Comparison of ENCODE assay signal across 8 cellular contexts in genomic region chr2:126886201-126886905, GRCh38. TPM values are rescaled to one million over a fixed set of nuclear protein-coding genes. Genes with fewer than 3 reads are reported as not detected.
DNase-seq lines count a peak whose midpoint lies in the region; ATAC-seq, FAIRE-seq and TF ChIP-seq lines count a peak whose summit lies in the region.

No MANE protein-coding gene starts in this region.

- peak overlapping the region; percentile 91 for H3K18ac ChIP-seq in neuronal stem cell (ENCODE audit: low read length)

- H2BK120ac ChIP-seq in neuronal stem cell (ENCODE audit: low read depth, low read length) = no peak overlapping the region

- ATAC-seq in CD8-positive, alpha-beta T cell = peak; percentile 59
- ATAC-seq in GM19468 (IDR thresholded peaks at IDR 0.05; ENCODE audit: extremely low read depth, unreplicated experiment) (peak; percentile 57), upper lobe of right lung (peak; percentile 89), GM18517 (IDR thresholded peaks at IDR 0.05; ENCODE audit: unreplicated experiment) (no peak)

- no peaks in the 10 kb centered on the region for H3K79me1 ChIP-seq in neuronal stem cell (ENCODE audit: low read depth, low read length)

- no peaks in the 10 kb centered on the region for H3K9me3 Mint-ChIP-seq in CD8-positive, alpha-beta T cell

- H3K4me1 Mint-ChIP-seq in CD8-positive, alpha-beta T cell (ENCODE audit: low read depth) = peaks cover 4% of the 10 kb centered on the region

- H3K27me3 ChIP-seq in CD8-positive, alpha-beta T cell (ENCODE audit: insufficient read depth, low read length) = peaks cover 5% of the 10 kb centered on the region
- H3K27me3 ChIP-seq in HUES6 (ENCODE audit: control insufficient read depth, insufficient read depth, low read length) (peaks cover 7% of the 10 kb centered on the region; the same call in 1 of the 2 replicates), neuronal stem cell (ENCODE audit: control insufficient read depth in 3 of 3, insufficient read depth in 3 of 3, low read depth in 1 of 3, low read length in 3 of 3) (no peaks in the 10 kb centered on the region), upper lobe of right lung (no peaks in the 10 kb centered on the region)

- CTCF ChIA-PET in CD8-positive, alpha-beta T cell (lab: Charles Lee) = interaction anchor here (0.6 to 1.8 kb wide), 4 partner anchors 15 to 344 kb away, joined by 3 to 9 read pairs (median 4); no protein-coding TSS in a partner anchor

- H3K27me3 Mint-ChIP-seq in CD8-positive, alpha-beta T cell (ENCODE audit: low read depth) = peaks cover 21% of the 10 kb centered on the region

- H3K14ac ChIP-seq in neuronal stem cell (ENCODE audit: low read length) = no peak overlapping the region

- H3K9ac ChIP-seq in HUES6 (ENCODE audit: low read length) (peak overlapping the region; percentile 38), neuronal stem cell (ENCODE audit: low read depth, low read length, poor library complexity) (peak overlapping the region; percentile 76)

- TF ChIP-seq CTCF in CD8-positive, alpha-beta T cell (IDR thresholded peaks at IDR 0.05) = peak; percentile 25
- peak; percentile 59 for TF ChIP-seq CTCF in upper lobe of right lung (IDR thresholded peaks at IDR 0.05)

- no peak overlapping the region for H3K27ac Mint-ChIP-seq in CD8-positive, alpha-beta T cell

- peak in 5 of 7 experiments; percentile 5 to 54 (median 21) for DNase-seq in CD8-positive, alpha-beta T cell
- peak; percentile 5 for DNase-seq in activated T-cell treated with anti-CD3 and anti-CD28 coated beads for 1 hour (ENCODE audit: low read depth)
- peak; percentile 55 to 73 for DNase-seq in frontal cortex (ENCODE audit: low spot score in 2 of 2)
- DNase-seq in neuronal stem cell (ENCODE audit: low spot score) = peak; percentile 64
- DNase-seq in upper lobe of right lung = peak; percentile 81

- no peaks in the 10 kb centered on the region for H3K36me3 ChIP-seq in CD8-positive, alpha-beta T cell (ENCODE audit: insufficient read depth, low read length)
- H3K36me3 ChIP-seq in HUES6 (ENCODE audit: control insufficient read depth, insufficient read depth, low read length) (no peaks in the 10 kb centered on the region), neuronal stem cell (replicated peaks in 1 of 2; ENCODE audit: control insufficient read depth in 2 of 2, insufficient read depth in 2 of 2, low read length in 2 of 2) (no peaks in the 10 kb centered on the region), upper lobe of right lung (no peaks in the 10 kb centered on the region)

- peaks cover 6% of the 10 kb centered on the region for H3K4me1 ChIP-seq in CD8-positive, alpha-beta T cell (ENCODE audit: insufficient read depth, low read length)
- H3K4me1 ChIP-seq in HUES6 (ENCODE audit: control insufficient read depth, insufficient read depth, low read length) = peaks cover 18% of the 10 kb centered on the region
- H3K4me1 ChIP-seq in neuronal stem cell (ENCODE audit: control insufficient read depth in 2 of 2, insufficient read depth in 1 of 2, low read depth in 1 of 2, low read length in 2 of 2) = peaks cover 1 to 9% of the 10 kb centered on the region in 2 donors
- no peaks in the 10 kb centered on the region for H3K4me1 ChIP-seq in upper lobe of right lung

- intact Hi-C loops in CD8-positive, alpha-beta T cell (cut with DNase I, micrococcal nuclease) = loop anchor here in 1 of 2 experiments (5.0 kb wide), 1 partner anchor 86 kb away; no protein-coding TSS in a partner anchor
- intact Hi-C loops in upper lobe of right lung (cut with DNase I) = no loop called here

- H3K4ac ChIP-seq in neuronal stem cell (ENCODE audit: low read length) = no peak overlapping the region

- H3K4me3 Mint-ChIP-seq in CD8-positive, alpha-beta T cell = no peak overlapping the region

- peak overlapping the region; percentile 78 for H4K8ac ChIP-seq in neuronal stem cell (ENCODE audit: low read depth, low read length)

- H3K27ac ChIP-seq in CD8-positive, alpha-beta T cell (ENCODE audit: low read depth, low read length) = no peak overlapping the region
- H3K27ac ChIP-seq in HUES6 (ENCODE audit: low read depth, low read length) = no peak overlapping the region
- no peak overlapping the region for H3K27ac ChIP-seq in neuronal stem cell (replicated peaks; ENCODE audit: low read length)
- no peak overlapping the region for H3K27ac ChIP-seq in upper lobe of right lung

- no peak for FAIRE-seq in frontal cortex (lab: Jason Lieb, UNC)

- H2BK15ac ChIP-seq in neuronal stem cell (ENCODE audit: low read length) = peak overlapping the region; percentile 88

- peak overlapping the region; percentile 80 for H4K91ac ChIP-seq in neuronal stem cell (ENCODE audit: low read depth, low read length, poor library complexity)

- POLR2A ChIA-PET in CD8-positive, alpha-beta T cell (lab: Charles Lee) = no interaction called here

- peak overlapping the region; percentile 58 for H2AFZ ChIP-seq in neuronal stem cell (ENCODE audit: low read length)

- H3K23ac ChIP-seq in neuronal stem cell (ENCODE audit: low read depth, low read length, poor library complexity) = peak overlapping the region; percentile 92

- peak overlapping the region; percentile 4 for H2AK5ac ChIP-seq in neuronal stem cell (ENCODE audit: low read depth, low read length)

- WGBS in neuronal stem cell (ENCODE audit: extremely low coverage in 2 of 2, insufficient read length in 2 of 2, insufficient replicate concordance in 1 of 2), 2 donors = no CpG with 5 or more reads among the region's 40 CpGs

- no peak overlapping the region for H3K4me3 ChIP-seq in CD8-positive, alpha-beta T cell (ENCODE audit: low read depth, low read length)
- H3K4me3 ChIP-seq in HUES6 (ENCODE audit: low read depth, low read length) = peak overlapping the region; percentile 56
- peak overlapping the region in 1 of 2 donors; percentile 69 for H3K4me3 ChIP-seq in neuronal stem cell (ENCODE audit: low read length in 2 of 2)
- H3K4me3 ChIP-seq in upper lobe of right lung = peak overlapping the region; percentile 37

- H2BK12ac ChIP-seq in neuronal stem cell (ENCODE audit: low read length) = no peak overlapping the region

- no peaks in the 10 kb centered on the region for H3K36me3 Mint-ChIP-seq in CD8-positive, alpha-beta T cell

- peak overlapping the region; percentile 76 for H2BK5ac ChIP-seq in neuronal stem cell (ENCODE audit: low read length)

- no peaks in the 10 kb centered on the region for H3K9me3 ChIP-seq in CD8-positive, alpha-beta T cell (ENCODE audit: low read length)
- H3K9me3 ChIP-seq in HUES6 (ENCODE audit: control insufficient read depth, insufficient read depth, low read depth, low read length) = no peaks in the 10 kb centered on the region
- no peaks in the 10 kb centered on the region for H3K9me3 ChIP-seq in neuronal stem cell (replicated peaks in 1 of 2; ENCODE audit: control insufficient read depth in 2 of 2, insufficient read depth in 1 of 2, low read depth in 1 of 2, low read length in 2 of 2)
- H3K9me3 ChIP-seq in upper lobe of right lung = no peaks in the 10 kb centered on the region

- peak overlapping the region; percentile 67 for H3K4me2 ChIP-seq in neuronal stem cell (ENCODE audit: insufficient read depth, low read length, poor library complexity, severe bottlenecking)

RNA-seq across cellular contexts. Expression of gene TEX51, which starts 12.3 kb away (rescaled TPM):
- not detected for total RNA-seq in CD8-positive, alpha-beta T cell
- total RNA-seq in frontal cortex (not detected), upper lobe of right lung (not detected)
- polyA plus RNA-seq in neuronal stem cell (2013, experiment 1 of 2) = not detected
- not detected for polyA plus RNA-seq in neuronal stem cell (2013, experiment 2 of 2)

Comparison
In these comparisons a context has a peak if more than half of its experiments do, and no peak if none do; other contexts are left out.
1. DNase-seq: peak in every context shown above with its lines; median percentile 81 in upper lobe of right lung; 64 in frontal cortex; 64 in neuronal stem cell; 21 in CD8-positive, alpha-beta T cell; 5 in activated T-cell treated with anti-CD3 and anti-CD28 coated beads for 1 hour.